ENCODE assay signal across 1 cellular context in genomic region chr5:177304392-177305119, GRCh38.
TF ChIP-seq lines count a peak whose summit lies in the region.

No MANE protein-coding gene starts in this region.

TF ChIP-seq in K562, 482 proteins besides CTCF, POLR2A, EP300 and RAD21 (continued from another document and continues in another):
- no peak for TF ChIP-seq RERE (CRISPR knock-in tag; IDR thresholded peaks at IDR 0.05; ENCODE audit: borderline replicate concordance)
- TF ChIP-seq ARID3B (CRISPR knock-in tag; IDR thresholded peaks at IDR 0.05; ENCODE audit: borderline replicate concordance), result no peak
- no peak for TF ChIP-seq ZC3H8 (IDR thresholded peaks at IDR 0.05)
- TF ChIP-seq KDM1A (IDR thresholded peaks at IDR 0.05), result peak in 1 of 2 experiments; percentile 65; a peak in 1 of 4 replicates
- TF ChIP-seq SIX5 (IDR thresholded peaks at IDR 0.05; ENCODE audit: borderline replicate concordance in 1 of 2, insufficient read depth in 1 of 2, low read depth in 1 of 2, low read length in 2 of 2), result no peak
- TF ChIP-seq XRCC3 (IDR thresholded peaks at IDR 0.05), result no peak
- TF ChIP-seq PCBP2 (IDR thresholded peaks at IDR 0.05; ENCODE audit: low read depth, low read length, poor library complexity, severe bottlenecking), result no peak
- TF ChIP-seq ESRRA (IDR thresholded peaks at IDR 0.05; ENCODE audit: borderline replicate concordance, low read depth), result no peak
- TF ChIP-seq TAF15 (IDR thresholded peaks at IDR 0.05; ENCODE audit: low read depth, low read length), result no peak
- TF ChIP-seq KLF10 (CRISPR knock-in tag; IDR thresholded peaks at IDR 0.05), result no peak
- 0 out of 2 replicates have a peak, but pooled peaks have one; percentile 15 for TF ChIP-seq GATAD2B (IDR thresholded peaks at IDR 0.05; ENCODE audit: borderline replicate concordance)
- TF ChIP-seq KDM2B (CRISPR knock-in tag; IDR thresholded peaks at IDR 0.05), result no peak
- TF ChIP-seq JUND (IDR thresholded peaks at IDR 0.05; ENCODE audit: borderline replicate concordance, low read depth, low read length), result no peak; the same call in 1 of the 2 replicates
- no peak for TF ChIP-seq JUND (tag; IDR thresholded peaks at IDR 0.05; ENCODE audit: borderline replicate concordance, low read depth, low read length)
- TF ChIP-seq BCLAF1 (IDR thresholded peaks at IDR 0.05; ENCODE audit: borderline replicate concordance in 1 of 2, control insufficient read depth in 1 of 2, low read depth in 2 of 2, low read length in 1 of 2), result no peak
- no peak for TF ChIP-seq ZNF146 (CRISPR knock-in tag; IDR thresholded peaks at IDR 0.05; ENCODE audit: unreplicated experiment)
- no peak for TF ChIP-seq ZBTB1 (CRISPR knock-in tag; IDR thresholded peaks at IDR 0.05; ENCODE audit: borderline replicate concordance, low read depth)
- peak; percentile 82 for TF ChIP-seq TFAP4 (CRISPR knock-in tag; IDR thresholded peaks at IDR 0.05; ENCODE audit: borderline replicate concordance)
- TF ChIP-seq ZBTB40 (IDR thresholded peaks at IDR 0.05), result no peak
- TF ChIP-seq ZBTB40 (CRISPR knock-in tag; IDR thresholded peaks at IDR 0.05), result no peak
- no peak for TF ChIP-seq ZNF121 (CRISPR knock-in tag; conservative IDR thresholded peaks at IDR 0.05)
- TF ChIP-seq ZKSCAN3 (CRISPR knock-in tag; IDR thresholded peaks at IDR 0.05), result no peak
- no peak for TF ChIP-seq PHF21A (IDR thresholded peaks at IDR 0.05; ENCODE audit: borderline replicate concordance, low read depth)
- peak; percentile 21 to 67; a peak in 1 of 4 replicates for TF ChIP-seq SIN3A (IDR thresholded peaks at IDR 0.05; ENCODE audit: borderline replicate concordance in 2 of 2, control insufficient read depth in 1 of 2, low read depth in 2 of 2, low read length in 2 of 2)
- TF ChIP-seq CBFA2T3 (IDR thresholded peaks at IDR 0.05), result no peak
- TF ChIP-seq SMAD4 (CRISPR knock-in tag; conservative IDR thresholded peaks at IDR 0.05), result no peak
- no peak for TF ChIP-seq PCBP1 (IDR thresholded peaks at IDR 0.05; ENCODE audit: low read depth, low read length, poor library complexity, severe bottlenecking)
- TF ChIP-seq ZNF384 (IDR thresholded peaks at IDR 0.05; ENCODE audit: low read depth, low read length), result no peak
- no peak for TF ChIP-seq GATAD2A (IDR thresholded peaks at IDR 0.05)
- TF ChIP-seq CGGBP1 (CRISPR knock-in tag; IDR thresholded peaks at IDR 0.05), result no peak
- TF ChIP-seq ATF3 (IDR thresholded peaks at IDR 0.05), result peak; percentile 37; the same call in 1 of the 2 replicates
- TF ChIP-seq ATF3 (CRISPR knock-in tag; conservative IDR thresholded peaks at IDR 0.05), result no peak
- TF ChIP-seq RUNX1 (IDR thresholded peaks at IDR 0.05; ENCODE audit: low read depth), result no peak
- TF ChIP-seq FOXJ2 (tag; IDR thresholded peaks at IDR 0.05), result no peak
- no peak for TF ChIP-seq VEZF1 (CRISPR knock-in tag; IDR thresholded peaks at IDR 0.05)
- TF ChIP-seq MBD2 (IDR thresholded peaks at IDR 0.05; ENCODE audit: borderline replicate concordance, low read depth), result no peak
- no peak for TF ChIP-seq DIDO1 (tag; IDR thresholded peaks at IDR 0.05; ENCODE audit: low read depth)
- TF ChIP-seq TEAD1 (CRISPR knock-in tag; IDR thresholded peaks at IDR 0.05), result no peak
- no peak for TF ChIP-seq SPI1 (IDR thresholded peaks at IDR 0.05; ENCODE audit: borderline replicate concordance, low read depth, low read length)
